In genomic region chr11:77047928-77048446, GRCh38 we compare ENCODE assay signal across 13 cellular contexts. TPM values are rescaled to one million over a fixed set of nuclear protein-coding genes. Genes with fewer than 3 reads are reported as not detected.
"Had no signal": no experiment of that assay in that cellular context is flagged by ENCODE, and none has a peak within 500 bp of the region (broad histone marks: within the 10 kb centered on the region; RNA-seq: fewer than 3 reads in every experiment).

No MANE protein-coding gene starts in this region.

RNA-seq across cellular contexts. Expression of gene B3GNT6, which starts 13.8 kb away (rescaled TPM):
- total RNA-seq: dermis blood vessel endothelial cell; heart right ventricle; kidney epithelial cell; left cardiac atrium; mammary epithelial cell; mucosa of gallbladder; naive thymus-derived CD4-positive, alpha-beta T cell; occipital lobe; pulmonary artery endothelial cell; spleen had no signal
- polyA plus RNA-seq: heart right ventricle; mammary epithelial cell; naive thymus-derived CD4-positive, alpha-beta T cell; ovary; spleen had no signal

RNA-seq across cellular contexts. Expression of gene OMP, which starts 54.7 kb away (rescaled TPM):
- total RNA-seq: dermis blood vessel endothelial cell, kidney epithelial cell, left lung, lower leg skin, mammary epithelial cell, occipital lobe, pulmonary artery endothelial cell had no signal
- polyA plus RNA-seq: heart right ventricle; mammary epithelial cell; naive thymus-derived CD4-positive, alpha-beta T cell; ovary had no signal
